1 cellular context compared by ENCODE assay signal in genomic region chr4:124943145-124943889, GRCh38.
TF ChIP-seq lines count a peak whose summit lies in the region.

No MANE protein-coding gene starts in this region.

TF ChIP-seq in SK-N-SH, 30 proteins besides CTCF, POLR2A, EP300 and RAD21 (continued from another document):
- no peak for TF ChIP-seq CHD2 (IDR thresholded peaks at IDR 0.05; ENCODE audit: low read length, partially characterized antibody)
- TF ChIP-seq PBX3 (IDR thresholded peaks at IDR 0.05): peak; percentile 96
- TF ChIP-seq ELF1 (IDR thresholded peaks at IDR 0.05): no peak; the same call in 1 of the 2 replicates
- TF ChIP-seq POLR2AphosphoS5 (IDR thresholded peaks at IDR 0.05; ENCODE audit: low read depth, low read length): peak; percentile 67; the same call in 1 of the 2 replicates
- TF ChIP-seq NRF1 (IDR thresholded peaks at IDR 0.05; ENCODE audit: low read depth, low read length): no peak
- peak; percentile 73 for TF ChIP-seq MAX (IDR thresholded peaks at IDR 0.05; ENCODE audit: low read depth)
- TF ChIP-seq SIN3A (IDR thresholded peaks at IDR 0.05; ENCODE audit: borderline replicate concordance, low read depth, low read length): peak; percentile 69; the same call in 1 of the 2 replicates
- no peak for TF ChIP-seq YY1 (IDR thresholded peaks at IDR 0.05; ENCODE audit: low read depth)
- peak; percentile 99 for TF ChIP-seq JUND (IDR thresholded peaks at IDR 0.05)
- TF ChIP-seq TCF12 (IDR thresholded peaks at IDR 0.05): peak; percentile 97
- no peak for TF ChIP-seq RFX5 (IDR thresholded peaks at IDR 0.05; ENCODE audit: low read length)
- TF ChIP-seq TEAD4 (IDR thresholded peaks at IDR 0.05; ENCODE audit: borderline replicate concordance, insufficient read depth): peak; percentile 98
- peak; percentile 98 for TF ChIP-seq FOSL2 (IDR thresholded peaks at IDR 0.05; ENCODE audit: borderline replicate concordance, low read depth)
- no peak for TF ChIP-seq EZH2phosphoT487 (IDR thresholded peaks at IDR 0.05; ENCODE audit: borderline replicate concordance, low read depth)
- TF ChIP-seq NFIC (IDR thresholded peaks at IDR 0.05; ENCODE audit: borderline replicate concordance): peak; percentile 93
- TF ChIP-seq GATA2 (CRISPR knock-in tag; IDR thresholded peaks at IDR 0.05): no peak
- TF ChIP-seq REST (IDR thresholded peaks at IDR 0.05; ENCODE audit: low read depth, low read length): 0 out of 2 replicates have a peak, but pooled peaks have one; percentile 27
- TF ChIP-seq USF1 (IDR thresholded peaks at IDR 0.05; ENCODE audit: borderline replicate concordance, low read depth): no peak
- TF ChIP-seq ZBTB33 (IDR thresholded peaks at IDR 0.05; ENCODE audit: borderline replicate concordance, low read depth): peak; percentile 86
- no peak for TF ChIP-seq FOXJ3 (CRISPR knock-in tag; IDR thresholded peaks at IDR 0.05)
- no peak for TF ChIP-seq SMC3 (IDR thresholded peaks at IDR 0.05; ENCODE audit: low read depth, low read length)
- TF ChIP-seq RCOR1 (IDR thresholded peaks at IDR 0.05; ENCODE audit: low read length): no peak
- peak; percentile 99 for TF ChIP-seq FOXM1 (IDR thresholded peaks at IDR 0.05; ENCODE audit: low read depth)
